ENCODE assay signal across 2 cellular contexts in the genomic region with DNA sequence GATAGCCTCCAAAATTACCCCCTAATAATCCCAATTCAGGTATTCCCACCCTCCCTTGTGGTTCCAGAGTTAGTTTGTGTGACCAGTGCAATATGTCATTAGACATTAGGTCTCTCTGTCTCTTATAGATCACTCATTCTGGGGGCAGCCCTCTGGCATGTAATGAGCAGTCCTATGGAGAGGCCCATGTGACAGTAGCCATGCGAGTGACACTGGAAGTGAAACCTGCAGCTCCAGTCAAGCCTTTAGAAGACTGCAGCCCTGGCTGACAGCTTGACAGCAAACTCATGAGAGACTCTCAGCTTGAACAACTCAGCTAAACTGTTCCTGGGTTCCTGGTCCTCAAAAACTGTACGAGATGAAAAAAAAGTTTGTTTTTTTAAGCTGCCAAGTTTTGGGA.
A peak's percentile ranks its signal among the peaks of the same experiment; 100 is the strongest.
TF ChIP-seq lines count a peak whose summit lies in the region.

No MANE protein-coding gene starts in this region.

TF ChIP-seq in GM12878, 131 proteins besides CTCF, POLR2A, EP300 and RAD21 (continues in another document):
- TF ChIP-seq ZNF217 (IDR thresholded peaks at IDR 0.05) (no peak), MEF2A (IDR thresholded peaks at IDR 0.05; ENCODE audit: insufficient read depth, low read depth, low read length) (no peak), YY1 (IDR thresholded peaks at IDR 0.05; ENCODE audit: low read depth, low read length) (peak; percentile 57; the same call in 1 of the 2 replicates), SPI1 (IDR thresholded peaks at IDR 0.05; ENCODE audit: borderline replicate concordance, insufficient read depth, low read depth, low read length) (peak; percentile 83), DPF2 (IDR thresholded peaks at IDR 0.05) (peak; percentile 30; the same call in 1 of the 2 replicates), PRDM15 (CRISPR knock-in tag; IDR thresholded peaks at IDR 0.05) (no peak), BRCA1 (IDR thresholded peaks at IDR 0.05; ENCODE audit: low read depth, low read length) (no peak), HDGF (IDR thresholded peaks at IDR 0.05) (no peak), RB1 (IDR thresholded peaks at IDR 0.05; ENCODE audit: borderline replicate concordance) (no peak), TARDBP (IDR thresholded peaks at IDR 0.05; ENCODE audit: borderline replicate concordance) (0 out of 2 replicates have a peak, but pooled peaks have one; percentile 29), RAD51 (IDR thresholded peaks at IDR 0.05) (peak; percentile 82), ELK1 (IDR thresholded peaks at IDR 0.05; ENCODE audit: low read depth, low read length) (no peak)
- TF ChIP-seq, protein P1, sequence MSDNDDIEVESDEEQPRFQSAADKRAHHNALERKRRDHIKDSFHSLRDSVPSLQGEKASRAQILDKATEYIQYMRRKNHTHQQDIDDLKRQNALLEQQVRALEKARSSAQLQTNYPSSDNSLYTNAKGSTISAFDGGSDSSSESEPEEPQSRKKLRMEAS (IDR thresholded peaks at IDR 0.05; ENCODE audit: low read depth, low read length) = no peak
- TF ChIP-seq, protein P2, sequence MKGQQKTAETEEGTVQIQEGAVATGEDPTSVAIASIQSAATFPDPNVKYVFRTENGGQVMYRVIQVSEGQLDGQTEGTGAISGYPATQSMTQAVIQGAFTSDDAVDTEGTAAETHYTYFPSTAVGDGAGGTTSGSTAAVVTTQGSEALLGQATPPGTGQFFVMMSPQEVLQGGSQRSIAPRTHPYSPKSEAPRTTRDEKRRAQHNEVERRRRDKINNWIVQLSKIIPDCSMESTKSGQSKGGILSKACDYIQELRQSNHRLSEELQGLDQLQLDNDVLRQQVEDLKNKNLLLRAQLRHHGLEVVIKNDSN (IDR thresholded peaks at IDR 0.05; ENCODE audit: borderline replicate concordance, extremely low read length, insufficient read depth, low read depth, low read length) = peak; percentile 30
- TF ChIP-seq, protein P3, sequence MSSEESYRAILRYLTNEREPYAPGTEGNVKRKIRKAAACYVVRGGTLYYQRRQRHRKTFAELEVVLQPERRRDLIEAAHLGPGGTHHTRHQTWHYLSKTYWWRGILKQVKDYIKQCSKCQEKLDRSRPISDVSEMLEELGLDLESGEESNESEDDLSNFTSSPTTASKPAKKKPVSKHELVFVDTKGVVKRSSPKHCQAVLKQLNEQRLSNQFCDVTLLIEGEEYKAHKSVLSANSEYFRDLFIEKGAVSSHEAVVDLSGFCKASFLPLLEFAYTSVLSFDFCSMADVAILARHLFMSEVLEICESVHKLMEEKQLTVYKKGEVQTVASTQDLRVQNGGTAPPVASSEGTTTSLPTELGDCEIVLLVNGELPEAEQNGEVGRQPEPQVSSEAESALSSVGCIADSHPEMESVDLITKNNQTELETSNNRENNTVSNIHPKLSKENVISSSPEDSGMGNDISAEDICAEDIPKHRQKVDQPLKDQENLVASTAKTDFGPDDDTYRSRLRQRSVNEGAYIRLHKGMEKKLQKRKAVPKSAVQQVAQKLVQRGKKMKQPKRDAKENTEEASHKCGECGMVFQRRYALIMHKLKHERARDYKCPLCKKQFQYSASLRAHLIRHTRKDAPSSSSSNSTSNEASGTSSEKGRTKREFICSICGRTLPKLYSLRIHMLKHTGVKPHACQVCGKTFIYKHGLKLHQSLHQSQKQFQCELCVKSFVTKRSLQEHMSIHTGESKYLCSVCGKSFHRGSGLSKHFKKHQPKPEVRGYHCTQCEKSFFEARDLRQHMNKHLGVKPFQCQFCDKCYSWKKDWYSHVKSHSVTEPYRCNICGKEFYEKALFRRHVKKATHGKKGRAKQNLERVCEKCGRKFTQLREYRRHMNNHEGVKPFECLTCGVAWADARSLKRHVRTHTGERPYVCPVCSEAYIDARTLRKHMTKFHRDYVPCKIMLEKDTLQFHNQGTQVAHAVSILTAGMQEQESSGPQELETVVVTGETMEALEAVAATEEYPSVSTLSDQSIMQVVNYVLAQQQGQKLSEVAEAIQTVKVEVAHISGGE (CRISPR knock-in tag; IDR thresholded peaks at IDR 0.05) = no peak

TF ChIP-seq in HepG2, 621 proteins besides CTCF, POLR2A, EP300 and RAD21:
- TF ChIP-seq MIXL1 (CRISPR knock-in tag; IDR thresholded peaks at IDR 0.05) (no peak), RARA (CRISPR knock-in tag; IDR thresholded peaks at IDR 0.05) (no peak), ZMAT5 (CRISPR knock-in tag; IDR thresholded peaks at IDR 0.05; ENCODE audit: borderline replicate concordance, low read depth) (no peak), ZNF160 (CRISPR knock-in tag; IDR thresholded peaks at IDR 0.05) (no peak), NPAS2 (CRISPR knock-in tag; IDR thresholded peaks at IDR 0.05; ENCODE audit: borderline replicate concordance) (no peak)
